Comparison of ENCODE assay signal across 10 cellular contexts in genomic region chr12:110687770-110688169, GRCh38. TPM values are rescaled to one million over a fixed set of nuclear protein-coding genes. Genes with fewer than 3 reads are reported as not detected.
DNase-seq lines count a peak whose midpoint lies in the region; ATAC-seq and TF ChIP-seq lines count a peak whose summit lies in the region.
"Had no signal": no experiment of that assay in that cellular context is flagged by ENCODE, and none has a peak within 500 bp of the region (broad histone marks: within the 10 kb centered on the region; RNA-seq: fewer than 3 reads in every experiment).

No MANE protein-coding gene starts in this region.

- no peak overlapping the region for H3K27ac ChIP-seq in GM23338 (ENCODE audit: low read depth)
- H3K27ac ChIP-seq in vagina, result no peak overlapping the region
- H3K27ac ChIP-seq: SJSA1 had no signal

- H3K4me3 ChIP-seq in GM06990 (replicated peaks; ENCODE audit: low read depth, low read length) (peak overlapping the region; percentile 98), GM23338 (no peak overlapping the region; the same call in 1 of the 2 replicates), vagina (no peak overlapping the region)
- H3K4me3 ChIP-seq: SJSA1 had no signal

- H3K27ac Mint-ChIP-seq in GM23338 (no peak overlapping the region), neural crest cell (ENCODE audit: unreplicated experiment) (no peak overlapping the region)
- peak overlapping the region; percentile 77 for H3K27ac Mint-ChIP-seq in activated naive CD8-positive, alpha-beta T cell treated with anti-CD3 and anti-CD28 coated beads, Interleukin-2, amount 10 ng/mL, durations not matched to agents 7 days and 5 days

- H3K79me2 ChIP-seq in GM23338 (replicated peaks; ENCODE audit: insufficient read depth), result no peaks in the 10 kb centered on the region

- no peaks in the 10 kb centered on the region for H3K9me3 ChIP-seq in vagina
- H3K9me3 ChIP-seq: SJSA1 had no signal

- H3K36me3 Mint-ChIP-seq in GM23338 (ENCODE audit: low read depth) (no peaks in the 10 kb centered on the region; the same call in none of the 3 replicates), neural crest cell (ENCODE audit: low read depth) (no peaks in the 10 kb centered on the region)
- peaks cover 34% of the 10 kb centered on the region for H3K36me3 Mint-ChIP-seq in activated naive CD8-positive, alpha-beta T cell treated with anti-CD3 and anti-CD28 coated beads, Interleukin-2, amount 10 ng/mL, durations not matched to agents 7 days and 5 days

- no peak overlapping the region for H3K4me2 ChIP-seq in GM23338

- intact Hi-C loops in vagina (cut with DNase I), result no loop called here

- H2AFZ ChIP-seq in GM23338, result no peak overlapping the region

- TF ChIP-seq CTCF in GM06990 (IDR thresholded peaks at IDR 0.05; ENCODE audit: insufficient read depth, low read length, poor library complexity, severe bottlenecking) (no peak), GM23338 (conservative IDR thresholded peaks at IDR 0.05; ENCODE audit: low read depth in 2 of 2) (no peak), neural crest cell (conservative IDR thresholded peaks at IDR 0.05) (no peak), vagina (IDR thresholded peaks at IDR 0.05) (no peak)

- no peaks in the 10 kb centered on the region for H3K9me2 ChIP-seq in GM23338 (ENCODE audit: insufficient read depth)

- H3K4me1 ChIP-seq in GM23338 (ENCODE audit: insufficient read depth) (peaks cover 8% of the 10 kb centered on the region), vagina (peaks cover 26% of the 10 kb centered on the region)

- ATAC-seq in GM23338 (no peak), GM21717 (IDR thresholded peaks at IDR 0.05; ENCODE audit: unreplicated experiment) (no peak)
- no peak for ATAC-seq in activated naive CD8-positive, alpha-beta T cell treated with anti-CD3 and anti-CD28 coated beads, Interleukin-2, amount 10 ng/mL, durations not matched to agents 7 days and 5 days (ENCODE audit: low read depth)

- peaks cover 2% of the 10 kb centered on the region; the same call in 1 of the 2 replicates for H3K36me3 ChIP-seq in GM06990 (ENCODE audit: control insufficient read depth, insufficient read depth, low read length)
- H3K36me3 ChIP-seq in GM23338 (ENCODE audit: insufficient read depth), result no peaks in the 10 kb centered on the region
- no peaks in the 10 kb centered on the region for H3K36me3 ChIP-seq in vagina
- H3K36me3 ChIP-seq: SJSA1 had no signal

- no peak for DNase-seq in GM06990 (ENCODE audit: extremely low read depth, insufficient read length)
- no peak for DNase-seq in GM23338 (ENCODE audit: low spot score)
- no peak for DNase-seq in activated naive CD8-positive, alpha-beta T cell treated with anti-CD3 and anti-CD28 coated beads, Interleukin-2, amount 10 ng/mL, durations not matched to agents 7 days and 5 days
- DNase-seq in neural crest cell (ENCODE audit: low read depth, low spot score), result no peak
- DNase-seq in midbrain (lab: John Stamatoyannopoulos, UW), result no peak
- DNase-seq in NCI-H1105 (lab: John Stamatoyannopoulos, UW), result no peak
- DNase-seq in vagina (ENCODE audit: extremely low spot score in 2 of 2), result no peak
- DNase-seq: NCI-H2081 had no signal

- H3K4me1 Mint-ChIP-seq in GM23338 (peaks cover 15% of the 10 kb centered on the region), neural crest cell (peaks cover 11% of the 10 kb centered on the region)
- H3K4me1 Mint-ChIP-seq in activated naive CD8-positive, alpha-beta T cell treated with anti-CD3 and anti-CD28 coated beads, Interleukin-2, amount 10 ng/mL, durations not matched to agents 7 days and 5 days, result peaks cover 50% of the 10 kb centered on the region

- no peak for TF ChIP-seq POLR2A in vagina (IDR thresholded peaks at IDR 0.05)

- no peaks in the 10 kb centered on the region for H4K20me1 ChIP-seq in GM23338 (replicated peaks; ENCODE audit: insufficient read depth)

- H3K4me3 Mint-ChIP-seq in GM23338 (peak overlapping the region; percentile 77), neural crest cell (peak overlapping the region; percentile 56)
- H3K4me3 Mint-ChIP-seq in activated naive CD8-positive, alpha-beta T cell treated with anti-CD3 and anti-CD28 coated beads, Interleukin-2, amount 10 ng/mL, durations not matched to agents 7 days and 5 days, result peak overlapping the region; percentile 88

- POLR2A ChIA-PET in activated naive CD8-positive, alpha-beta T cell treated with anti-CD3 and anti-CD28 coated beads, Interleukin-2, amount 10 ng/mL, durations not matched to agents 7 days and 5 days (lab: Charles Lee), result interaction anchor here (0.6 to 2.2 kb wide), 3 partner anchors 9 to 388 kb away, joined by 3 to 8 read pairs (median 4); no protein-coding TSS in a partner anchor

- peaks cover 6% of the 10 kb centered on the region; the same call in 1 of the 2 replicates for H3F3A ChIP-seq in GM23338 (replicated peaks; ENCODE audit: low read depth)

- no peaks in the 10 kb centered on the region; the same call in 2 of the 3 replicates for H3K9me3 Mint-ChIP-seq in GM23338
- H3K9me3 Mint-ChIP-seq in activated naive CD8-positive, alpha-beta T cell treated with anti-CD3 and anti-CD28 coated beads, Interleukin-2, amount 10 ng/mL, durations not matched to agents 7 days and 5 days, result peaks cover 2% of the 10 kb centered on the region
- no peaks in the 10 kb centered on the region for H3K9me3 Mint-ChIP-seq in neural crest cell

- H3K27me3 Mint-ChIP-seq in GM23338 (ENCODE audit: insufficient read depth, low read depth, poor library complexity), result peaks cover 24% of the 10 kb centered on the region
- H3K27me3 Mint-ChIP-seq in activated naive CD8-positive, alpha-beta T cell treated with anti-CD3 and anti-CD28 coated beads, Interleukin-2, amount 10 ng/mL, durations not matched to agents 7 days and 5 days, result no peaks in the 10 kb centered on the region
- peaks cover 5% of the 10 kb centered on the region for H3K27me3 Mint-ChIP-seq in neural crest cell (ENCODE audit: low read depth)

- no peaks in the 10 kb centered on the region for H3K27me3 ChIP-seq in GM06990 (replicated peaks; ENCODE audit: control insufficient read depth, insufficient read depth, low read length)
- H3K27me3 ChIP-seq in GM23338 (ENCODE audit: insufficient read depth), result peaks cover 15% of the 10 kb centered on the region
- no peaks in the 10 kb centered on the region for H3K27me3 ChIP-seq in vagina

TF ChIP-seq in GM23338, 12 proteins besides CTCF, POLR2A, EP300 and RAD21 (continues in another document):
- TF ChIP-seq EZH2 (IDR thresholded peaks at IDR 0.05; ENCODE audit: low read depth, unreplicated experiment), result no peak
- no peak for TF ChIP-seq STAT1 (IDR thresholded peaks at IDR 0.05; ENCODE audit: unreplicated experiment)
- no peak for TF ChIP-seq ZNF114 (CRISPR knock-in tag; IDR thresholded peaks at IDR 0.05)
- no peak for TF ChIP-seq POLR2AphosphoS5 (IDR thresholded peaks at IDR 0.05; ENCODE audit: low read depth)
- TF ChIP-seq, protein P1, sequence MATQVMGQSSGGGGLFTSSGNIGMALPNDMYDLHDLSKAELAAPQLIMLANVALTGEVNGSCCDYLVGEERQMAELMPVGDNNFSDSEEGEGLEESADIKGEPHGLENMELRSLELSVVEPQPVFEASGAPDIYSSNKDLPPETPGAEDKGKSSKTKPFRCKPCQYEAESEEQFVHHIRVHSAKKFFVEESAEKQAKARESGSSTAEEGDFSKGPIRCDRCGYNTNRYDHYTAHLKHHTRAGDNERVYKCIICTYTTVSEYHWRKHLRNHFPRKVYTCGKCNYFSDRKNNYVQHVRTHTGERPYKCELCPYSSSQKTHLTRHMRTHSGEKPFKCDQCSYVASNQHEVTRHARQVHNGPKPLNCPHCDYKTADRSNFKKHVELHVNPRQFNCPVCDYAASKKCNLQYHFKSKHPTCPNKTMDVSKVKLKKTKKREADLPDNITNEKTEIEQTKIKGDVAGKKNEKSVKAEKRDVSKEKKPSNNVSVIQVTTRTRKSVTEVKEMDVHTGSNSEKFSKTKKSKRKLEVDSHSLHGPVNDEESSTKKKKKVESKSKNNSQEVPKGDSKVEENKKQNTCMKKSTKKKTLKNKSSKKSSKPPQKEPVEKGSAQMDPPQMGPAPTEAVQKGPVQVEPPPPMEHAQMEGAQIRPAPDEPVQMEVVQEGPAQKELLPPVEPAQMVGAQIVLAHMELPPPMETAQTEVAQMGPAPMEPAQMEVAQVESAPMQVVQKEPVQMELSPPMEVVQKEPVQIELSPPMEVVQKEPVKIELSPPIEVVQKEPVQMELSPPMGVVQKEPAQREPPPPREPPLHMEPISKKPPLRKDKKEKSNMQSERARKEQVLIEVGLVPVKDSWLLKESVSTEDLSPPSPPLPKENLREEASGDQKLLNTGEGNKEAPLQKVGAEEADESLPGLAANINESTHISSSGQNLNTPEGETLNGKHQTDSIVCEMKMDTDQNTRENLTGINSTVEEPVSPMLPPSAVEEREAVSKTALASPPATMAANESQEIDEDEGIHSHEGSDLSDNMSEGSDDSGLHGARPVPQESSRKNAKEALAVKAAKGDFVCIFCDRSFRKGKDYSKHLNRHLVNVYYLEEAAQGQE (IDR thresholded peaks at IDR 0.05; ENCODE audit: unreplicated experiment), result no peak
- TF ChIP-seq, protein P2, sequence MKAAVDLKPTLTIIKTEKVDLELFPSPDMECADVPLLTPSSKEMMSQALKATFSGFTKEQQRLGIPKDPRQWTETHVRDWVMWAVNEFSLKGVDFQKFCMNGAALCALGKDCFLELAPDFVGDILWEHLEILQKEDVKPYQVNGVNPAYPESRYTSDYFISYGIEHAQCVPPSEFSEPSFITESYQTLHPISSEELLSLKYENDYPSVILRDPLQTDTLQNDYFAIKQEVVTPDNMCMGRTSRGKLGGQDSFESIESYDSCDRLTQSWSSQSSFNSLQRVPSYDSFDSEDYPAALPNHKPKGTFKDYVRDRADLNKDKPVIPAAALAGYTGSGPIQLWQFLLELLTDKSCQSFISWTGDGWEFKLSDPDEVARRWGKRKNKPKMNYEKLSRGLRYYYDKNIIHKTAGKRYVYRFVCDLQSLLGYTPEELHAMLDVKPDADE (IDR thresholded peaks at IDR 0.05), result no peak
- TF ChIP-seq EZH2phosphoT487 (IDR thresholded peaks at IDR 0.05; ENCODE audit: unreplicated experiment), result no peak
- no peak for TF ChIP-seq NANOG (IDR thresholded peaks at IDR 0.05; ENCODE audit: borderline replicate concordance)
- TF ChIP-seq JUNB (IDR thresholded peaks at IDR 0.05; ENCODE audit: unreplicated experiment), result no peak
- TF ChIP-seq ZNF331 (CRISPR knock-in tag; IDR thresholded peaks at IDR 0.05; ENCODE audit: low read depth), result no peak

RNA-seq across cellular contexts. Expression of gene HVCN1, which starts 1.1 kb away (rescaled TPM):
- total RNA-seq in GM23338 (2014; rRNA removed; shearing (Covaris generic)), result 10.7 and 11.8 TPM in 2 replicates
- 10.1 and 10.4 TPM in 2 replicates for polyA plus RNA-seq in GM23338 (2016; fragmentation: Nextera tagmentation; extraction: Ambion mirVana)
- total RNA-seq in activated naive CD8-positive, alpha-beta T cell treated with anti-CD3 and anti-CD28 coated beads, Interleukin-2, amount 10 ng/mL, durations not matched to agents 7 days and 5 days, result 10 to 100 TPM; 20.3 to 21.0 TPM
- total RNA-seq in neural crest cell (3.8 and 4.9 TPM in 2 replicates), vagina (7.6 TPM)
- total RNA-seq: SJSA1 had no signal

RNA-seq across cellular contexts. Expression of gene PPP1CC, which starts 54.9 kb away (rescaled TPM):
- 501 and 577 TPM in 2 replicates for total RNA-seq in GM23338 (2014; rRNA removed; shearing (Covaris generic))
- polyA plus RNA-seq in GM23338 (2016; fragmentation: Nextera tagmentation; extraction: Ambion mirVana), result 272 and 276 TPM in 2 replicates
- total RNA-seq in activated naive CD8-positive, alpha-beta T cell treated with anti-CD3 and anti-CD28 coated beads, Interleukin-2, amount 10 ng/mL, durations not matched to agents 7 days and 5 days, result 100 to 1,000 TPM; 156 to 160 TPM
- total RNA-seq in neural crest cell (288 and 293 TPM in 2 replicates), vagina (87.9 TPM)
